In genomic region chr16:21088646-21089538, GRCh38 we compare ENCODE assay signal across 21 cellular contexts.
DNase-seq lines count a peak whose midpoint lies in the region; ATAC-seq and TF ChIP-seq lines count a peak whose summit lies in the region.
"Had no signal": no experiment of that assay in that cellular context is flagged by ENCODE, and none has a peak within 500 bp of the region (broad histone marks: within the 10 kb centered on the region; RNA-seq: fewer than 3 reads in every experiment).

No MANE protein-coding gene starts in this region.

- no peaks in the 10 kb centered on the region for H3K9me3 Mint-ChIP-seq in activated CD4-positive, alpha-beta memory T cell treated with anti-CD3 and anti-CD28 coated beads, Interleukin-2, amount 10 ng/mL, durations not matched to agents 7 days and 5 days
- H3K9me3 Mint-ChIP-seq in activated T-helper 2 cell treated with anti-CD3 and anti-CD28 coated beads, Interferon-gamma antibody, Interleukin-2, Interleukin-4, amounts not matched to agents 10 μg/mL and 5 μg/mL and 100 μg/mL, durations not matched to agents 14 hours and 24 hours and 36 hours = no peaks in the 10 kb centered on the region
- H3K9me3 Mint-ChIP-seq: activated CD4-positive, alpha-beta T cell treated with anti-CD3 and anti-CD28 coated beads, Interleukin-2, amount 10 ng/mL, durations not matched to agents 7 days and 5 days had no signal

- TF ChIP-seq RAD21 in IMR-90 (IDR thresholded peaks at IDR 0.05; ENCODE audit: low read length) = no peak

- no peak overlapping the region for H2AK9ac ChIP-seq in IMR-90 (replicated peaks; ENCODE audit: low read depth, low read length, poor library complexity)

- H2AFZ ChIP-seq in IMR-90 (replicated peaks; ENCODE audit: low read length, poor library complexity) = no peak overlapping the region

- no peaks in the 10 kb centered on the region for H3K36me3 ChIP-seq in IMR-90 (ENCODE audit: control insufficient read depth, insufficient read depth, low read length)
- H3K36me3 ChIP-seq: cardiac muscle cell, esophagus squamous epithelium, left ventricle myocardium inferior, upper lobe of left lung had no signal

- no peaks in the 10 kb centered on the region for H3K36me3 Mint-ChIP-seq in activated CD4-positive, alpha-beta memory T cell treated with anti-CD3 and anti-CD28 coated beads, Interleukin-2, amount 10 ng/mL, durations not matched to agents 7 days and 5 days (ENCODE audit: low read depth)
- H3K36me3 Mint-ChIP-seq in activated T-helper 2 cell treated with anti-CD3 and anti-CD28 coated beads, Interferon-gamma antibody, Interleukin-2, Interleukin-4, amounts not matched to agents 10 μg/mL and 5 μg/mL and 100 μg/mL, durations not matched to agents 14 hours and 24 hours and 36 hours (ENCODE audit: low read depth) = no peaks in the 10 kb centered on the region
- H3K36me3 Mint-ChIP-seq: stimulated activated naive B cell treated with anti-CD40 and anti-IgM and Interleukin-4, amounts not matched to agents 10 μg/mL and 1 μg/mL and 100 μg/mL, for 72 hours had no signal

- 33% methylated on average over 2 of the region's 3 CpGs; no CpG with 5 or more reads in 1 of the 2 experiments for WGBS in IMR-90 (ENCODE audit: extremely low coverage in 2 of 2, insufficient read length in 1 of 2), 2 experiments

- H3K4me1 Mint-ChIP-seq in activated CD4-positive, alpha-beta memory T cell treated with anti-CD3 and anti-CD28 coated beads, Interleukin-2, amount 10 ng/mL, durations not matched to agents 7 days and 5 days = peaks cover 1% of the 10 kb centered on the region
- no peaks in the 10 kb centered on the region for H3K4me1 Mint-ChIP-seq in activated T-helper 2 cell treated with anti-CD3 and anti-CD28 coated beads, Interferon-gamma antibody, Interleukin-2, Interleukin-4, amounts not matched to agents 10 μg/mL and 5 μg/mL and 100 μg/mL, durations not matched to agents 14 hours and 24 hours and 36 hours (ENCODE audit: low read depth)
- H3K4me1 Mint-ChIP-seq: activated CD4-positive, alpha-beta T cell treated with anti-CD3 and anti-CD28 coated beads, Interleukin-2, amount 10 ng/mL, durations not matched to agents 7 days and 5 days had no signal

- no peak overlapping the region for H2AK5ac ChIP-seq in IMR-90 (ENCODE audit: low read depth, low read length)

- no peak overlapping the region for H3K4ac ChIP-seq in IMR-90 (ENCODE audit: low read depth, low read length)

- no peak overlapping the region for H3K14ac ChIP-seq in IMR-90 (replicated peaks; ENCODE audit: low read depth, low read length)

- POLR2A ChIA-PET in AG04450 (lab: Yijun Ruan, JAX) (no interaction called here), IMR-90 (lab: Charles Lee; ENCODE audit: unreplicated experiment) (no interaction called here)
- POLR2A ChIA-PET in activated CD4-positive, alpha-beta memory T cell treated with anti-CD3 and anti-CD28 coated beads, Interleukin-2, amount 10 ng/mL, durations not matched to agents 7 days and 5 days (lab: Charles Lee) = no interaction called here

- H2BK20ac ChIP-seq in IMR-90 (ENCODE audit: low read depth, low read length) = no peak overlapping the region

- TF ChIP-seq CTCF in AG04450 (IDR thresholded peaks at IDR 0.05; ENCODE audit: low read depth, low read length) = no peak
- TF ChIP-seq CTCF in IMR-90 (conservative IDR thresholded peaks at IDR 0.05; ENCODE audit: low read depth, low read length) = no peak
- TF ChIP-seq CTCF in epithelial cell of esophagus (IDR thresholded peaks at IDR 0.05; ENCODE audit: insufficient read depth, low read depth, low read length, missing control alignments) = no peak

- no peak overlapping the region for H3K23ac ChIP-seq in IMR-90 (ENCODE audit: low read depth, low read length)

- no peaks in the 10 kb centered on the region for H3K27me3 ChIP-seq in AG04450 (ENCODE audit: control insufficient read depth, insufficient read depth, low read length)
- no peaks in the 10 kb centered on the region for H3K27me3 ChIP-seq in IMR-90 (ENCODE audit: control insufficient read depth, insufficient read depth, low read length)
- H3K27me3 ChIP-seq: cardiac muscle cell, esophagus squamous epithelium, upper lobe of left lung had no signal

- DNase-seq in AG04450 (ENCODE audit: low read depth, low spot score) (no peak), IMR-90 (peak; percentile 69), epithelial cell of esophagus (ENCODE audit: low read depth) (peak; percentile 49), left kidney (ENCODE audit: low read depth, low spot score) (peak; percentile 13), GDM1 (lab: John Stamatoyannopoulos, UW) (no peak), HuH-7.5 (ENCODE audit: low spot score) (no peak)
- DNase-seq in activated CD4-positive, alpha-beta memory T cell treated with anti-CD3 and anti-CD28 coated beads, Interleukin-2, amount 10 ng/mL, durations not matched to agents 7 days and 5 days = no peak
- no peak for DNase-seq in activated T-helper 2 cell treated with anti-CD3 and anti-CD28 coated beads, Interferon-gamma antibody, Interleukin-2, Interleukin-4, amounts not matched to agents 10 μg/mL and 5 μg/mL and 100 μg/mL, durations not matched to agents 14 hours and 24 hours and 36 hours (ENCODE audit: low spot score)
- DNase-seq: activated CD4-positive, alpha-beta T cell treated with anti-CD3 and anti-CD28 coated beads, Interleukin-2, amount 10 ng/mL, durations not matched to agents 7 days and 5 days; activated naive CD4-positive, alpha-beta T cell treated with anti-CD3 and anti-CD28 coated beads, Interleukin-2, amount 50 U/mL, for 16 hours; Caco-2; esophagus squamous epithelium; H9; hypothalamus; left ventricle myocardium inferior; NCI-H1694 treated with DMSO at 0.1 percent for 48 hours; stimulated activated naive B cell treated with anti-CD40 and anti-IgM and Interleukin-4, amounts not matched to agents 10 μg/mL and 1 μg/mL and 100 μg/mL, for 72 hours; upper lobe of left lung had no signal

- no peaks in the 10 kb centered on the region for H3K4me1 ChIP-seq in IMR-90 (ENCODE audit: control insufficient read depth, insufficient read depth, low read length)
- H3K4me1 ChIP-seq: Caco-2, left ventricle myocardium inferior had no signal

- H3K4me3 Mint-ChIP-seq in activated CD4-positive, alpha-beta memory T cell treated with anti-CD3 and anti-CD28 coated beads, Interleukin-2, amount 10 ng/mL, durations not matched to agents 7 days and 5 days = no peak overlapping the region
- no peak overlapping the region for H3K4me3 Mint-ChIP-seq in activated T-helper 2 cell treated with anti-CD3 and anti-CD28 coated beads, Interferon-gamma antibody, Interleukin-2, Interleukin-4, amounts not matched to agents 10 μg/mL and 5 μg/mL and 100 μg/mL, durations not matched to agents 14 hours and 24 hours and 36 hours (ENCODE audit: low read depth)
- H3K4me3 Mint-ChIP-seq: activated CD4-positive, alpha-beta T cell treated with anti-CD3 and anti-CD28 coated beads, Interleukin-2, amount 10 ng/mL, durations not matched to agents 7 days and 5 days; H9; stimulated activated naive B cell treated with anti-CD40 and anti-IgM and Interleukin-4, amounts not matched to agents 10 μg/mL and 1 μg/mL and 100 μg/mL, for 72 hours had no signal

- CTCF ChIA-PET in AG04450 (lab: Charles Lee) = interaction anchor here (0.8 to 1.4 kb wide), 2 partner anchors 11 to 239 kb away, joined by 5 to 6 read pairs; no protein-coding TSS in a partner anchor
- CTCF ChIA-PET in IMR-90 (lab: Yijun Ruan, JAX) = interaction anchor here (0.5 to 1.3 kb wide), 2 partner anchors 137 to 238 kb away, joined by 7 read pairs; no protein-coding TSS in a partner anchor
- CTCF ChIA-PET in activated CD4-positive, alpha-beta memory T cell treated with anti-CD3 and anti-CD28 coated beads, Interleukin-2, amount 10 ng/mL, durations not matched to agents 7 days and 5 days (lab: Charles Lee) = interaction anchor here (2.4 kb wide), 1 partner anchor 238 kb away, joined by 9 read pairs; no protein-coding TSS in a partner anchor

- intact Hi-C loops in IMR-90 (cut with micrococcal nuclease) = loop anchor here (2.0 kb wide), 1 partner anchor 188 kb away; the partner anchor contains the start of genes DCUN1D3 and LYRM1
- intact Hi-C loops in activated T-helper 2 cell treated with anti-CD3 and anti-CD28 coated beads, Interferon-gamma antibody, Interleukin-2, Interleukin-4, amounts not matched to agents 10 μg/mL and 5 μg/mL and 100 μg/mL, durations not matched to agents 14 hours and 24 hours and 36 hours (cut with micrococcal nuclease) = no loop called here

- no peak overlapping the region for H4K91ac ChIP-seq in IMR-90 (ENCODE audit: insufficient read depth, low read depth, low read length)

- H3K79me1 ChIP-seq in IMR-90 (ENCODE audit: low read depth in 1 of 2, low read length in 2 of 2) = no peaks in the 10 kb centered on the region

- H2BK15ac ChIP-seq in IMR-90 (ENCODE audit: low read depth, low read length) = no peak overlapping the region

- H3K9me3 ChIP-seq in AG04450 (ENCODE audit: control insufficient read depth, insufficient read depth, low read length) = no peaks in the 10 kb centered on the region
- no peaks in the 10 kb centered on the region for H3K9me3 ChIP-seq in IMR-90 (ENCODE audit: control insufficient read depth, insufficient read depth, low read length)
- H3K9me3 ChIP-seq: Caco-2, esophagus squamous epithelium, upper lobe of left lung had no signal

- dilution Hi-C loops in IMR-90 (cut with HindIII; ENCODE audit: low sequenced_read_pairs, unreplicated experiment) = no loop called here

- H3K18ac ChIP-seq in IMR-90 (ENCODE audit: low read depth, low read length) = no peak overlapping the region; the same call in 1 of the 2 replicates

- H3K4me3 ChIP-seq in AG04450 (ENCODE audit: low read depth, low read length) = no peak overlapping the region
- no peak overlapping the region for H3K4me3 ChIP-seq in IMR-90 (ENCODE audit: insufficient read depth, low read depth, low read length)
- no peak overlapping the region for H3K4me3 ChIP-seq in epithelial cell of esophagus (ENCODE audit: low read length)
- H3K4me3 ChIP-seq: cardiac muscle cell, dorsolateral prefrontal cortex, esophagus squamous epithelium, left ventricle myocardium inferior, SK-N-MC, upper lobe of left lung had no signal

- no peak overlapping the region for H2BK120ac ChIP-seq in IMR-90 (ENCODE audit: low read depth, low read length)

- BruUV-seq in IMR-90 (replicated peaks; lab: Mats Ljungman, UMichigan) = no TSS peak

- peak overlapping the region; percentile 41; the same call in 1 of the 2 replicates for H3K4me2 ChIP-seq in IMR-90 (ENCODE audit: low read depth, low read length)

- H3K9me1 ChIP-seq in IMR-90 (ENCODE audit: insufficient read depth, low read length) = no peaks in the 10 kb centered on the region

- H4K8ac ChIP-seq in IMR-90 (ENCODE audit: low read depth in 2 of 2, low read length in 2 of 2) = no peak overlapping the region

- H4K5ac ChIP-seq in IMR-90 (ENCODE audit: low read depth, low read length) = no peak overlapping the region

- H3K27ac ChIP-seq in AG04450 (ENCODE audit: low read depth, low read length) (peak overlapping the region; percentile 25), IMR-90 (ENCODE audit: insufficient read depth, low read length) (peak overlapping the region; percentile 17; the same call in 1 of the 2 replicates)
- H3K27ac ChIP-seq: cardiac muscle cell, dorsolateral prefrontal cortex, esophagus squamous epithelium, left ventricle myocardium inferior, SK-N-MC, upper lobe of left lung had no signal

- no peak for TF ChIP-seq POLR2A in IMR-90 (IDR thresholded peaks at IDR 0.05; ENCODE audit: low read depth, low read length)

- peak; percentile 76 for ATAC-seq in IMR-90 (ENCODE audit: low read depth)
- ATAC-seq: stimulated activated naive B cell treated with anti-CD40 and anti-IgM and Interleukin-4, amounts not matched to agents 10 μg/mL and 1 μg/mL and 100 μg/mL, for 72 hours had no signal

- no peak overlapping the region for H3K56ac ChIP-seq in IMR-90 (ENCODE audit: extremely low read depth, insufficient read depth, low read length)

- H3K9ac ChIP-seq in IMR-90 (ENCODE audit: low read depth, low read length) = no peak overlapping the region

- peak overlapping the region; percentile 59 for H2BK5ac ChIP-seq in IMR-90 (ENCODE audit: low read depth, low read length, poor library complexity, severe bottlenecking)

- H3K27ac Mint-ChIP-seq in activated CD4-positive, alpha-beta memory T cell treated with anti-CD3 and anti-CD28 coated beads, Interleukin-2, amount 10 ng/mL, durations not matched to agents 7 days and 5 days = no peak overlapping the region
- H3K27ac Mint-ChIP-seq in activated T-helper 2 cell treated with anti-CD3 and anti-CD28 coated beads, Interferon-gamma antibody, Interleukin-2, Interleukin-4, amounts not matched to agents 10 μg/mL and 5 μg/mL and 100 μg/mL, durations not matched to agents 14 hours and 24 hours and 36 hours = no peak overlapping the region
- H3K27ac Mint-ChIP-seq: activated CD4-positive, alpha-beta T cell treated with anti-CD3 and anti-CD28 coated beads, Interleukin-2, amount 10 ng/mL, durations not matched to agents 7 days and 5 days; H9; stimulated activated naive B cell treated with anti-CD40 and anti-IgM and Interleukin-4, amounts not matched to agents 10 μg/mL and 1 μg/mL and 100 μg/mL, for 72 hours had no signal

- H3K27me3 Mint-ChIP-seq in activated CD4-positive, alpha-beta memory T cell treated with anti-CD3 and anti-CD28 coated beads, Interleukin-2, amount 10 ng/mL, durations not matched to agents 7 days and 5 days = peaks cover 36% of the 10 kb centered on the region
- H3K27me3 Mint-ChIP-seq in activated T-helper 2 cell treated with anti-CD3 and anti-CD28 coated beads, Interferon-gamma antibody, Interleukin-2, Interleukin-4, amounts not matched to agents 10 μg/mL and 5 μg/mL and 100 μg/mL, durations not matched to agents 14 hours and 24 hours and 36 hours (ENCODE audit: low read depth) = peaks cover 34% of the 10 kb centered on the region

- in situ Hi-C loops in IMR-90 (cut with MboI; ENCODE audit: low sequenced_read_pairs) = loop anchor here (5.0 kb wide), 1 partner anchor 237 kb away; no protein-coding TSS in a partner anchor

- no peaks in the 10 kb centered on the region for H4K20me1 ChIP-seq in IMR-90 (ENCODE audit: insufficient read depth, low read length)

Comparison
In these comparisons a context has a peak if more than half of its experiments do, and no peak if none do; other contexts are left out.
1. DNase-seq: peak in IMR-90 (single experiment), epithelial cell of esophagus (single experiment) and left kidney (single experiment); none in AG04450 (single experiment), activated CD4-positive, alpha-beta memory T cell treated with anti-CD3 and anti-CD28 coated beads, Interleukin-2, amount 10 ng/mL, durations not matched to agents 7 days and 5 days (single experiment), GDM1 (single experiment), HuH-7.5 (single experiment) and activated T-helper 2 cell treated with anti-CD3 and anti-CD28 coated beads, Interferon-gamma antibody, Interleukin-2, Interleukin-4, amounts not matched to agents 10 μg/mL and 5 μg/mL and 100 μg/mL, durations not matched to agents 14 hours and 24 hours and 36 hours (single experiment).